1 cellular context compared by ENCODE assay signal in the genomic region with DNA sequence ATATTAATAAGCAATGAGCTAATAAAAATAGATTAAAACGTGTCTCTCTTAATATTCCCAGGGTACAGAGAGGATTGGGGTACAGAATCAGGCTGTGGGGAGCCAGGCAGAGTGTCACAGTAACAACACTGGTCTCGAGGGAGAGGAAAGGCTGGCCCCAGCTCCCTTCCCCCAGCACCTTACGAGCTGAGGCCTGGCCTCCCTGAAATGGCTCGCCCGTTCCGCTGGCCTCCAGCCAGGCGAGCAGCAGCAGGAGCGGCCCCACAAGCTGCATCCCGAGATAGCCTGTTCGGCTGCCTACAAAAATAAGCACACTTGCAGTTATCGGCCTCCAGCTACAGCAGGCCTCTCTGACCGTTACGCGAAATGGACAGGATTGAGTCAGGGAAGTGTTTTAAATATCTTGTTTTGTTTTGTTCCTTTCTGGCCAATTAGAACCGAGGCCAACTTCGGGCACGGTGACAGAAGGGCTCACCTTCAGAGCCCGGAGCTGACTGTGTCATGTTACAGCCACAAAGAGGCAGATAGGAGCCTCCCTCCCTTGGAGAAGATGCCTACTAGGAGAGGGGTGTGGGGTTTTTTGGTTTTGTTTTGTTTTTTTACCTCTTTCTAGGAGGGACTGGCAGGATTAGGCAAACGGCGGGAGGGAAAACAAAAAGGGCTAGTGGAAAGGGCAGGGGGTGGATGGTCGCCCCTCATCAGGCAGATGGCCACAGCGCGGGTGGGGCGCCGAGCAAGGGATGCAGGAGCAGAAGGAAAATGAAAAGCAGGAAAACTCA.
TF ChIP-seq lines count a peak whose summit lies in the region.

No MANE protein-coding gene starts in this region.

TF ChIP-seq in K562, 482 proteins besides CTCF, POLR2A, EP300 and RAD21 (continued from another document and continues in another):
- TF ChIP-seq ZNF518B (CRISPR knock-in tag; IDR thresholded peaks at IDR 0.05) (no peak), TRIM28 (IDR thresholded peaks at IDR 0.05) (peak; percentile 88), ETV6 (IDR thresholded peaks at IDR 0.05; ENCODE audit: borderline replicate concordance in 1 of 2, low read depth in 2 of 2, low read length in 1 of 2) (peak; percentile 64 to 86; a peak in 2 of 4 replicates), ETV6 (CRISPR knock-in tag; IDR thresholded peaks at IDR 0.05; ENCODE audit: borderline replicate concordance) (no peak), ASH1L (IDR thresholded peaks at IDR 0.05; ENCODE audit: borderline replicate concordance, low read depth, partially characterized antibody) (peak; percentile 47), HINFP (tag; conservative IDR thresholded peaks at IDR 0.05; ENCODE audit: low read depth) (no peak), RFX7 (CRISPR knock-in tag; IDR thresholded peaks at IDR 0.05) (no peak), SMARCA5 (IDR thresholded peaks at IDR 0.05) (0 out of 2 replicates have a peak, but pooled peaks have one; percentile 44), SRF (CRISPR knock-in tag; IDR thresholded peaks at IDR 0.05) (peak in 1 of 2 experiments; percentile 85; a peak in 2 of 4 replicates), L3MBTL2 (IDR thresholded peaks at IDR 0.05) (peak; percentile 70), AFF4 (CRISPR knock-in tag; IDR thresholded peaks at IDR 0.05) (peak; percentile 98), MTA1 (IDR thresholded peaks at IDR 0.05; ENCODE audit: borderline replicate concordance) (peak; percentile 78), ZNF274 (IDR thresholded peaks at IDR 0.05; ENCODE audit: borderline replicate concordance, low read depth, low read length) (peak; percentile 78; the same call in 1 of the 2 replicates), JUND (IDR thresholded peaks at IDR 0.05; ENCODE audit: borderline replicate concordance, low read depth, low read length) (peak; percentile 90), JUND (tag; IDR thresholded peaks at IDR 0.05; ENCODE audit: borderline replicate concordance, low read depth, low read length) (peak; percentile 55; the same call in 2 of the 3 replicates), CREBBP (IDR thresholded peaks at IDR 0.05; ENCODE audit: low read depth, low read length) (no peak), ZNF431 (CRISPR knock-in tag; IDR thresholded peaks at IDR 0.05) (peak; percentile 59; the same call in 1 of the 2 replicates), RBFOX2 (IDR thresholded peaks at IDR 0.05; ENCODE audit: low read depth, low read length) (peak; percentile 93), MYNN (IDR thresholded peaks at IDR 0.05) (peak; percentile 88), MYNN (CRISPR knock-in tag; IDR thresholded peaks at IDR 0.05) (no peak), CBFA2T2 (conservative IDR thresholded peaks at IDR 0.05) (no peak), MYC (IDR thresholded peaks at IDR 0.05; ENCODE audit: low read depth, low read length) (peak; percentile 92), MYC (CRISPR knock-in tag; IDR thresholded peaks at IDR 0.05; ENCODE audit: borderline replicate concordance, low read depth) (0 out of 2 replicates have a peak, but pooled peaks have one; percentile 54), NR2C1 (IDR thresholded peaks at IDR 0.05) (no peak), NR2C1 (tag; IDR thresholded peaks at IDR 0.05) (peak; percentile 68; the same call in 1 of the 2 replicates), GATA2 (CRISPR knock-in tag; IDR thresholded peaks at IDR 0.05) (peak; percentile 100), HMGN3 (IDR thresholded peaks at IDR 0.05; ENCODE audit: borderline replicate concordance, extremely low read depth, insufficient read length, low read depth, low read length) (peak; percentile 100), CBX3 (IDR thresholded peaks at IDR 0.05; ENCODE audit: borderline replicate concordance in 1 of 2, low read length in 2 of 2) (peak in 1 of 2 experiments; percentile 97; a peak in 2 of 3 replicates), RCOR1 (IDR thresholded peaks at IDR 0.05; ENCODE audit: borderline replicate concordance in 1 of 2, low read depth in 2 of 2, low read length in 2 of 2) (peak; percentile 90 to 97), HNRNPH1 (optimal IDR thresholded peaks at IDR 0.05; ENCODE audit: low read depth, low read length) (no peak), TCFL5 (CRISPR knock-in tag; conservative IDR thresholded peaks at IDR 0.05) (no peak), MCM2 (IDR thresholded peaks at IDR 0.05; ENCODE audit: low read depth) (no peak), PHB2 (IDR thresholded peaks at IDR 0.05; ENCODE audit: low read depth) (peak; percentile 94), TEAD1 (CRISPR knock-in tag; IDR thresholded peaks at IDR 0.05) (peak; percentile 62 to 87), POU5F1 (IDR thresholded peaks at IDR 0.05; ENCODE audit: borderline replicate concordance, low read depth, low read length, partially characterized antibody) (peak; percentile 6), MED1 (CRISPR knock-in tag; IDR thresholded peaks at IDR 0.05; ENCODE audit: borderline replicate concordance) (no peak), GTF2E2 (tag; IDR thresholded peaks at IDR 0.05) (peak; percentile 96), HCFC1 (IDR thresholded peaks at IDR 0.05; ENCODE audit: low read depth, low read length) (peak; percentile 46; the same call in 1 of the 2 replicates), KDM4B (IDR thresholded peaks at IDR 0.05; ENCODE audit: borderline replicate concordance in 2 of 2, low read depth in 1 of 2) (0 out of 4 replicates have a peak, but pooled peaks of 1 of the 2 experiments have one; percentile 55), ZNF121 (CRISPR knock-in tag; conservative IDR thresholded peaks at IDR 0.05) (no peak), CEBPG (CRISPR knock-in tag; IDR thresholded peaks at IDR 0.05) (peak; percentile 66; the same call in 1 of the 2 replicates), CEBPG (tag; conservative IDR thresholded peaks at IDR 0.05 in 1 of 2, IDR thresholded peaks at IDR 0.05 in 1 of 2) (no peak; a peak in 2 of 4 replicates), ILF3 (IDR thresholded peaks at IDR 0.05; ENCODE audit: borderline replicate concordance) (no peak), STAG1 (CRISPR knock-in tag; IDR thresholded peaks at IDR 0.05; ENCODE audit: borderline replicate concordance) (no peak), RBBP5 (IDR thresholded peaks at IDR 0.05; ENCODE audit: borderline replicate concordance, insufficient read depth, low read length, poor library complexity, severe bottlenecking) (peak; percentile 80), ZFX (CRISPR knock-in tag; IDR thresholded peaks at IDR 0.05) (peak; percentile 96), ZNF175 (CRISPR knock-in tag; IDR thresholded peaks at IDR 0.05; ENCODE audit: low read depth) (peak; percentile 92), PTRF (tag; IDR thresholded peaks at IDR 0.05) (no peak)
- TF ChIP-seq, protein P1, sequence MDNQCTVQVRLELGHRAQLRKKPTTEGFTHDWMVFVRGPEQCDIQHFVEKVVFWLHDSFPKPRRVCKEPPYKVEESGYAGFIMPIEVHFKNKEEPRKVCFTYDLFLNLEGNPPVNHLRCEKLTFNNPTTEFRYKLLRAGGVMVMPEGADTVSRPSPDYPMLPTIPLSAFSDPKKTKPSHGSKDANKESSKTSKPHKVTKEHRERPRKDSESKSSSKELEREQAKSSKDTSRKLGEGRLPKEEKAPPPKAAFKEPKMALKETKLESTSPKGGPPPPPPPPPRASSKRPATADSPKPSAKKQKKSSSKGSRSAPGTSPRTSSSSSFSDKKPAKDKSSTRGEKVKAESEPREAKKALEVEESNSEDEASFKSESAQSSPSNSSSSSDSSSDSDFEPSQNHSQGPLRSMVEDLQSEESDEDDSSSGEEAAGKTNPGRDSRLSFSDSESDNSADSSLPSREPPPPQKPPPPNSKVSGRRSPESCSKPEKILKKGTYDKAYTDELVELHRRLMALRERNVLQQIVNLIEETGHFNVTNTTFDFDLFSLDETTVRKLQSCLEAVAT (IDR thresholded peaks at IDR 0.05) = peak; percentile 66 to 82
- TF ChIP-seq, protein P2, sequence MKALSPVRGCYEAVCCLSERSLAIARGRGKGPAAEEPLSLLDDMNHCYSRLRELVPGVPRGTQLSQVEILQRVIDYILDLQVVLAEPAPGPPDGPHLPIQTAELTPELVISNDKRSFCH (CRISPR knock-in tag; IDR thresholded peaks at IDR 0.05) = no peak
- TF ChIP-seq, protein P2 (tag; IDR thresholded peaks at IDR 0.05) = peak; percentile 96
- TF ChIP-seq, protein P3, sequence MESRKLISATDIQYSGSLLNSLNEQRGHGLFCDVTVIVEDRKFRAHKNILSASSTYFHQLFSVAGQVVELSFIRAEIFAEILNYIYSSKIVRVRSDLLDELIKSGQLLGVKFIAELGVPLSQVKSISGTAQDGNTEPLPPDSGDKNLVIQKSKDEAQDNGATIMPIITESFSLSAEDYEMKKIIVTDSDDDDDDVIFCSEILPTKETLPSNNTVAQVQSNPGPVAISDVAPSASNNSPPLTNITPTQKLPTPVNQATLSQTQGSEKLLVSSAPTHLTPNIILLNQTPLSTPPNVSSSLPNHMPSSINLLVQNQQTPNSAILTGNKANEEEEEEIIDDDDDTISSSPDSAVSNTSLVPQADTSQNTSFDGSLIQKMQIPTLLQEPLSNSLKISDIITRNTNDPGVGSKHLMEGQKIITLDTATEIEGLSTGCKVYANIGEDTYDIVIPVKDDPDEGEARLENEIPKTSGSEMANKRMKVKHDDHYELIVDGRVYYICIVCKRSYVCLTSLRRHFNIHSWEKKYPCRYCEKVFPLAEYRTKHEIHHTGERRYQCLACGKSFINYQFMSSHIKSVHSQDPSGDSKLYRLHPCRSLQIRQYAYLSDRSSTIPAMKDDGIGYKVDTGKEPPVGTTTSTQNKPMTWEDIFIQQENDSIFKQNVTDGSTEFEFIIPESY (CRISPR knock-in tag; IDR thresholded peaks at IDR 0.05) = peak; percentile 56; the same call in 1 of the 2 replicates
- TF ChIP-seq, protein P4, sequence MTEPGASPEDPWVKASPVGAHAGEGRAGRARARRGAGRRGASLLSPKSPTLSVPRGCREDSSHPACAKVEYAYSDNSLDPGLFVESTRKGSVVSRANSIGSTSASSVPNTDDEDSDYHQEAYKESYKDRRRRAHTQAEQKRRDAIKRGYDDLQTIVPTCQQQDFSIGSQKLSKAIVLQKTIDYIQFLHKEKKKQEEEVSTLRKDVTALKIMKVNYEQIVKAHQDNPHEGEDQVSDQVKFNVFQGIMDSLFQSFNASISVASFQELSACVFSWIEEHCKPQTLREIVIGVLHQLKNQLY (CRISPR knock-in tag; conservative IDR thresholded peaks at IDR 0.05) = peak in 1 of 2 experiments; percentile 71; a peak in 1 of 4 replicates
- TF ChIP-seq, protein P5, sequence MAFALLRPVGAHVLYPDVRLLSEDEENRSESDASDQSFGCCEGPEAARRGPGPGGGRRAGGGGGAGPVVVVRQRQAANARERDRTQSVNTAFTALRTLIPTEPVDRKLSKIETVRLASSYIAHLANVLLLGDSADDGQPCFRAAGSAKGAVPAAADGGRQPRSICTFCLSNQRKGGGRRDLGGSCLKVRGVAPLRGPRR (CRISPR knock-in tag; IDR thresholded peaks at IDR 0.05) = no peak
